ENCODE assay signal across 17 cellular contexts in genomic region chr10:28997736-28998135, GRCh38.
DNase-seq lines count a peak whose midpoint lies in the region; ATAC-seq and TF ChIP-seq lines count a peak whose summit lies in the region.
"Had no signal": no experiment of that assay in that cellular context is flagged by ENCODE, and none has a peak within 500 bp of the region (broad histone marks: within the 10 kb centered on the region; RNA-seq: fewer than 3 reads in every experiment).

No MANE protein-coding gene starts in this region.

- H3K14ac ChIP-seq in trophoblast cell (ENCODE audit: low read length) = no peak overlapping the region

- 31% methylated on average over 6 of the region's 6 CpGs for WGBS in hepatocyte (ENCODE audit: low lambda C conversion rate, missing lambda C conversion rate)
- WGBS in trophoblast cell (ENCODE audit: extremely low coverage, insufficient coverage, insufficient read length) = no CpG with 5 or more reads among the region's 6 CpGs
- WGBS in ovary, 3 donors = 53 to 64% (median 55%) methylated on average over 6 of the region's 6 CpGs

- no peaks in the 10 kb centered on the region for H3K27me3 ChIP-seq in hepatocyte
- H3K27me3 ChIP-seq in trophoblast cell (ENCODE audit: insufficient read depth, low read length) = no peaks in the 10 kb centered on the region
- no peaks in the 10 kb centered on the region for H3K27me3 ChIP-seq in ovary
- H3K27me3 ChIP-seq: SJSA1 had no signal

- H3K9ac ChIP-seq in trophoblast cell (ENCODE audit: low read length) = no peak overlapping the region

- H3K36me3 Mint-ChIP-seq in type B pancreatic cell = peaks cover 4% of the 10 kb centered on the region
- H3K36me3 Mint-ChIP-seq: CD4-positive, CD25-positive, alpha-beta regulatory T cell had no signal

- ATAC-seq in HG02798 (IDR thresholded peaks at IDR 0.05; ENCODE audit: poor library complexity, unreplicated experiment) (no peak), GM18519 (IDR thresholded peaks at IDR 0.05; ENCODE audit: low FRiP score, unreplicated experiment) (no peak)

- H3K9me2 ChIP-seq in hepatocyte (replicated peaks; ENCODE audit: insufficient read depth) = no peaks in the 10 kb centered on the region

- H4K12ac ChIP-seq in trophoblast cell (ENCODE audit: low read depth, low read length) = no peak overlapping the region

- no peak overlapping the region for H4K8ac ChIP-seq in trophoblast cell (ENCODE audit: low read depth, low read length)

- no peak for TF ChIP-seq POLR2A in ovary (IDR thresholded peaks at IDR 0.05)

- no peak overlapping the region for H3K4ac ChIP-seq in trophoblast cell (ENCODE audit: low read depth, low read length)

- H3K9me3 ChIP-seq in hepatocyte (ENCODE audit: low read depth) (no peaks in the 10 kb centered on the region), trophoblast cell (ENCODE audit: insufficient read depth, low read depth, low read length) (no peaks in the 10 kb centered on the region), ovary (no peaks in the 10 kb centered on the region)
- H3K9me3 ChIP-seq: SJSA1 had no signal

- no peaks in the 10 kb centered on the region for H3K79me2 ChIP-seq in hepatocyte
- H3K79me2 ChIP-seq in trophoblast cell (ENCODE audit: control insufficient read depth, insufficient read depth, low read length, poor library complexity) = no peaks in the 10 kb centered on the region

- H2AK5ac ChIP-seq in trophoblast cell (ENCODE audit: low read length) = no peak overlapping the region

- H3K36me3 ChIP-seq in hepatocyte (replicated peaks; ENCODE audit: insufficient read depth, low read depth) (no peaks in the 10 kb centered on the region), trophoblast cell (ENCODE audit: control insufficient read depth in 1 of 2, insufficient read depth in 2 of 2, low read length in 2 of 2) (no peaks in the 10 kb centered on the region), ovary (no peaks in the 10 kb centered on the region)
- H3K36me3 ChIP-seq: SJSA1 had no signal

- no peak for TF ChIP-seq CTCF in hepatocyte (IDR thresholded peaks at IDR 0.05; ENCODE audit: poor library complexity)
- no peak for TF ChIP-seq CTCF in type B pancreatic cell (conservative IDR thresholded peaks at IDR 0.05)
- no peak for TF ChIP-seq CTCF in ovary (IDR thresholded peaks at IDR 0.05)

- no peaks in the 10 kb centered on the region for H4K20me1 ChIP-seq in hepatocyte (ENCODE audit: insufficient read depth, poor library complexity, severe bottlenecking)

- no peak overlapping the region for H3K18ac ChIP-seq in trophoblast cell (ENCODE audit: low read length)

- no peak for TF ChIP-seq EP300 in ovary (IDR thresholded peaks at IDR 0.05)

- no peak overlapping the region for H2BK12ac ChIP-seq in trophoblast cell (ENCODE audit: low read length)

- H2BK120ac ChIP-seq in trophoblast cell (ENCODE audit: insufficient read depth, low read length, poor library complexity) = no peak overlapping the region

- H3K27me3 Mint-ChIP-seq in type B pancreatic cell = no peaks in the 10 kb centered on the region
- H3K27me3 Mint-ChIP-seq: B cell; CD4-positive, CD25-positive, alpha-beta regulatory T cell had no signal

- intact Hi-C loops in ovary (cut with DNase I) = loop anchor here in 1 of 4 donors (10.0 kb wide), 1 partner anchor 323 kb away; the partner anchor contains the start of gene BAMBI

- H2AFZ ChIP-seq in hepatocyte (peak overlapping the region; percentile 32), trophoblast cell (ENCODE audit: insufficient read depth, low read length, poor library complexity) (no peak overlapping the region)

- peak overlapping the region; percentile 44 for H3K27ac Mint-ChIP-seq in type B pancreatic cell
- H3K27ac Mint-ChIP-seq: B cell; CD4-positive, CD25-positive, alpha-beta regulatory T cell; H9 had no signal

- peaks cover 13% of the 10 kb centered on the region for H3K79me1 ChIP-seq in trophoblast cell (ENCODE audit: low read length)

- H3K9me3 Mint-ChIP-seq in type B pancreatic cell = peaks cover 16% of the 10 kb centered on the region

- peaks cover 17% of the 10 kb centered on the region for H3K4me1 Mint-ChIP-seq in type B pancreatic cell (ENCODE audit: unreplicated experiment)
- H3K4me1 Mint-ChIP-seq: B cell; CD4-positive, CD25-positive, alpha-beta regulatory T cell; H9 had no signal

- H4K91ac ChIP-seq in trophoblast cell (ENCODE audit: low read depth, low read length) = no peak overlapping the region

- H3K23ac ChIP-seq in trophoblast cell (ENCODE audit: low read length) = no peak overlapping the region

- H3K4me1 ChIP-seq in hepatocyte (ENCODE audit: insufficient read depth) = peaks cover 10% of the 10 kb centered on the region
- H3K4me1 ChIP-seq in trophoblast cell (ENCODE audit: control insufficient read depth in 1 of 2, insufficient read depth in 2 of 2, low read length in 2 of 2) = peaks cover 0 to 2% of the 10 kb centered on the region in 2 experiments
- no peaks in the 10 kb centered on the region for H3K4me1 ChIP-seq in ovary (ENCODE audit: insufficient read depth)

- no peak overlapping the region for H2BK5ac ChIP-seq in trophoblast cell (ENCODE audit: low read depth, low read length, poor library complexity)

- H3K4me2 ChIP-seq in hepatocyte = peak overlapping the region; percentile 65
- H3K4me2 ChIP-seq in trophoblast cell (ENCODE audit: low read length) = no peak overlapping the region

- DNase-seq in amniotic epithelial cell (ENCODE audit: low read depth) = peak; percentile 17
- peak; percentile 32 for DNase-seq in hepatocyte (ENCODE audit: low spot score)
- DNase-seq in trophoblast cell = peak; percentile 74 to 83
- no peak for DNase-seq in type B pancreatic cell (ENCODE audit: extremely low spot score, unreplicated experiment)
- no peak for DNase-seq in ovary
- DNase-seq: CD4-positive, CD25-positive, alpha-beta regulatory T cell; H9; NCI-H1930; NCI-H2171; NCI-H446; NCI-H69 had no signal

- H3K27ac ChIP-seq in hepatocyte (peak overlapping the region; percentile 39), trophoblast cell (ENCODE audit: low read depth, low read length) (peak overlapping the region; percentile 17), ovary (no peak overlapping the region)
- H3K27ac ChIP-seq: HL-60, RWPE1, SJSA1 had no signal

- H3K4me3 ChIP-seq in hepatocyte (no peak overlapping the region), trophoblast cell (ENCODE audit: low read depth, low read length) (no peak overlapping the region), ovary (no peak overlapping the region)
- H3K4me3 ChIP-seq: SJSA1 had no signal

- H3K4me3 Mint-ChIP-seq in type B pancreatic cell = no peak overlapping the region
- H3K4me3 Mint-ChIP-seq: B cell; CD4-positive, CD25-positive, alpha-beta regulatory T cell; H9 had no signal

Comparison
In these comparisons a context has a peak if more than half of its experiments do, and no peak if none do; other contexts are left out.
1. DNase-seq: peak in amniotic epithelial cell (single experiment), hepatocyte (single experiment) and trophoblast cell (2 of 2); none in type B pancreatic cell (single experiment) and ovary (0 of 5).
2. H3K27ac ChIP-seq: peak in hepatocyte (single experiment) and trophoblast cell (single experiment); none in ovary (0 of 2).